1 cellular context compared by ENCODE assay signal in the genomic region with DNA sequence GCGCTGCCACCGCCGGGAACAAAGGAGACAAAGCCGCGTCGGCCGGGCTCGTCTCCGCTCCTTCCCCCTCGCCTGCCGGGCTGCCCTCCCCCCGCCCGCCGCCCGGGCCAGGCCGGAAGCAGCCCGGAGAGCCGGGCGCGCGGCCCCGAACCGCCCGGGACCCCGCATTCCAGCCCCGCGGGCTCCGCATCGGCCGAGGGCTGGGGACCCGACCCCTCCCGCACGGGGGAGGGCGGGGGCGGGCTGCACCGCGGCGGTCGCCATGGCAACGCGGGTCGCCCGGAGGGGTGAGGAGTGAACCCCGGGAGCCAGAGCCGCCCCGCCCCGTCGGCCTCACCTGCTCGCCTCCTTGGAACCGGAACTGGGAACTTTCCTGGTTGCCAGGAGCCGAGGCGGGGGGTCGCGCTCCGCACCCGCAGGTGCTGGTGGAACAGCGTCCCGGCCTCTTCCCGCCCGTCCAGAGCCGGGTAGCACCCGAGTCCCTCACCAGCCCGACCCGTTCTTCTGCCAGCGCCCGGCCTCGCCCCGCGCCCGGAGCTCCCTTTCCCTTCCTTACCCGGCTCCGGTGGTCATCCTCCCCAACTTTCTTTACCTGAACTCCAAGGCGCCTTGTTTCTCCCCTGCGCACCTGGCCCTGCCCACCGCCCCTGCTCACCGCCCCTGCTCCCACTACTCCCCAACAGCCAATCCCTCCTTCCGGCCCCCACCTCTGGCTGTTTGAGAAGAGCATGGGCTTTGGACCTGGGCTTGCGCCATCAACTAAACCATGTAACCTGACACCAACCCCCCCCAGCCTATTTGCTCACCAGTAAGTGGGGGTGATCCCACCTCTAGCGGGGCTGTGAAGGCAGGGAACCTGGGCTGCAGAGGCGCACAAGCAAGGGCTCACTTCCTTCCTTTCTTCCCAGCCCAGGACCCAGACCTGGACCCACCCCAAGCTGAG.
TF ChIP-seq lines count a peak whose summit lies in the region.

A gene with protein sequence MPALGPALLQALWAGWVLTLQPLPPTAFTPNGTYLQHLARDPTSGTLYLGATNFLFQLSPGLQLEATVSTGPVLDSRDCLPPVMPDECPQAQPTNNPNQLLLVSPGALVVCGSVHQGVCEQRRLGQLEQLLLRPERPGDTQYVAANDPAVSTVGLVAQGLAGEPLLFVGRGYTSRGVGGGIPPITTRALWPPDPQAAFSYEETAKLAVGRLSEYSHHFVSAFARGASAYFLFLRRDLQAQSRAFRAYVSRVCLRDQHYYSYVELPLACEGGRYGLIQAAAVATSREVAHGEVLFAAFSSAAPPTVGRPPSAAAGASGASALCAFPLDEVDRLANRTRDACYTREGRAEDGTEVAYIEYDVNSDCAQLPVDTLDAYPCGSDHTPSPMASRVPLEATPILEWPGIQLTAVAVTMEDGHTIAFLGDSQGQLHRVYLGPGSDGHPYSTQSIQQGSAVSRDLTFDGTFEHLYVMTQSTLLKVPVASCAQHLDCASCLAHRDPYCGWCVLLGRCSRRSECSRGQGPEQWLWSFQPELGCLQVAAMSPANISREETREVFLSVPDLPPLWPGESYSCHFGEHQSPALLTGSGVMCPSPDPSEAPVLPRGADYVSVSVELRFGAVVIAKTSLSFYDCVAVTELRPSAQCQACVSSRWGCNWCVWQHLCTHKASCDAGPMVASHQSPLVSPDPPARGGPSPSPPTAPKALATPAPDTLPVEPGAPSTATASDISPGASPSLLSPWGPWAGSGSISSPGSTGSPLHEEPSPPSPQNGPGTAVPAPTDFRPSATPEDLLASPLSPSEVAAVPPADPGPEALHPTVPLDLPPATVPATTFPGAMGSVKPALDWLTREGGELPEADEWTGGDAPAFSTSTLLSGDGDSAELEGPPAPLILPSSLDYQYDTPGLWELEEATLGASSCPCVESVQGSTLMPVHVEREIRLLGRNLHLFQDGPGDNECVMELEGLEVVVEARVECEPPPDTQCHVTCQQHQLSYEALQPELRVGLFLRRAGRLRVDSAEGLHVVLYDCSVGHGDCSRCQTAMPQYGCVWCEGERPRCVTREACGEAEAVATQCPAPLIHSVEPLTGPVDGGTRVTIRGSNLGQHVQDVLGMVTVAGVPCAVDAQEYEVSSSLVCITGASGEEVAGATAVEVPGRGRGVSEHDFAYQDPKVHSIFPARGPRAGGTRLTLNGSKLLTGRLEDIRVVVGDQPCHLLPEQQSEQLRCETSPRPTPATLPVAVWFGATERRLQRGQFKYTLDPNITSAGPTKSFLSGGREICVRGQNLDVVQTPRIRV (N-terminal part only) (minus strand): TSS at position 671 of the 943 bp plus-strand sequence. CDS start 5,475 bp downstream, outside the sequence.

TF ChIP-seq in HepG2, 621 proteins besides CTCF, POLR2A, EP300 and RAD21 (continued from another document and continues in another):
- TF ChIP-seq, protein P1, sequence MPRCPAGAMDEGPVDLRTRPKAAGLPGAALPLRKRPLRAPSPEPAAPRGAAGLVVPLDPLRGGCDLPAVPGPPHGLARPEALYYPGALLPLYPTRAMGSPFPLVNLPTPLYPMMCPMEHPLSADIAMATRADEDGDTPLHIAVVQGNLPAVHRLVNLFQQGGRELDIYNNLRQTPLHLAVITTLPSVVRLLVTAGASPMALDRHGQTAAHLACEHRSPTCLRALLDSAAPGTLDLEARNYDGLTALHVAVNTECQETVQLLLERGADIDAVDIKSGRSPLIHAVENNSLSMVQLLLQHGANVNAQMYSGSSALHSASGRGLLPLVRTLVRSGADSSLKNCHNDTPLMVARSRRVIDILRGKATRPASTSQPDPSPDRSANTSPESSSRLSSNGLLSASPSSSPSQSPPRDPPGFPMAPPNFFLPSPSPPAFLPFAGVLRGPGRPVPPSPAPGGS (CRISPR knock-in tag; IDR thresholded peaks at IDR 0.05) = peak; percentile 94
- peak; percentile 66; the same call in 1 of the 2 replicates for TF ChIP-seq TOPORS (CRISPR knock-in tag; IDR thresholded peaks at IDR 0.05)
- 0 out of 2 replicates have a peak, but pooled peaks have one; percentile 64 for TF ChIP-seq ZFP36L1 (CRISPR knock-in tag; IDR thresholded peaks at IDR 0.05)
- peak; percentile 86 for TF ChIP-seq ZNF790 (CRISPR knock-in tag; IDR thresholded peaks at IDR 0.05; ENCODE audit: borderline replicate concordance)
- TF ChIP-seq PCBP1 (IDR thresholded peaks at IDR 0.05; ENCODE audit: borderline replicate concordance, low read depth, low read length) = peak; percentile 86; the same call in 1 of the 2 replicates
- TF ChIP-seq ZNF350 (CRISPR knock-in tag; IDR thresholded peaks at IDR 0.05; ENCODE audit: borderline replicate concordance, low read depth) = peak; percentile 98
- TF ChIP-seq, protein P2, sequence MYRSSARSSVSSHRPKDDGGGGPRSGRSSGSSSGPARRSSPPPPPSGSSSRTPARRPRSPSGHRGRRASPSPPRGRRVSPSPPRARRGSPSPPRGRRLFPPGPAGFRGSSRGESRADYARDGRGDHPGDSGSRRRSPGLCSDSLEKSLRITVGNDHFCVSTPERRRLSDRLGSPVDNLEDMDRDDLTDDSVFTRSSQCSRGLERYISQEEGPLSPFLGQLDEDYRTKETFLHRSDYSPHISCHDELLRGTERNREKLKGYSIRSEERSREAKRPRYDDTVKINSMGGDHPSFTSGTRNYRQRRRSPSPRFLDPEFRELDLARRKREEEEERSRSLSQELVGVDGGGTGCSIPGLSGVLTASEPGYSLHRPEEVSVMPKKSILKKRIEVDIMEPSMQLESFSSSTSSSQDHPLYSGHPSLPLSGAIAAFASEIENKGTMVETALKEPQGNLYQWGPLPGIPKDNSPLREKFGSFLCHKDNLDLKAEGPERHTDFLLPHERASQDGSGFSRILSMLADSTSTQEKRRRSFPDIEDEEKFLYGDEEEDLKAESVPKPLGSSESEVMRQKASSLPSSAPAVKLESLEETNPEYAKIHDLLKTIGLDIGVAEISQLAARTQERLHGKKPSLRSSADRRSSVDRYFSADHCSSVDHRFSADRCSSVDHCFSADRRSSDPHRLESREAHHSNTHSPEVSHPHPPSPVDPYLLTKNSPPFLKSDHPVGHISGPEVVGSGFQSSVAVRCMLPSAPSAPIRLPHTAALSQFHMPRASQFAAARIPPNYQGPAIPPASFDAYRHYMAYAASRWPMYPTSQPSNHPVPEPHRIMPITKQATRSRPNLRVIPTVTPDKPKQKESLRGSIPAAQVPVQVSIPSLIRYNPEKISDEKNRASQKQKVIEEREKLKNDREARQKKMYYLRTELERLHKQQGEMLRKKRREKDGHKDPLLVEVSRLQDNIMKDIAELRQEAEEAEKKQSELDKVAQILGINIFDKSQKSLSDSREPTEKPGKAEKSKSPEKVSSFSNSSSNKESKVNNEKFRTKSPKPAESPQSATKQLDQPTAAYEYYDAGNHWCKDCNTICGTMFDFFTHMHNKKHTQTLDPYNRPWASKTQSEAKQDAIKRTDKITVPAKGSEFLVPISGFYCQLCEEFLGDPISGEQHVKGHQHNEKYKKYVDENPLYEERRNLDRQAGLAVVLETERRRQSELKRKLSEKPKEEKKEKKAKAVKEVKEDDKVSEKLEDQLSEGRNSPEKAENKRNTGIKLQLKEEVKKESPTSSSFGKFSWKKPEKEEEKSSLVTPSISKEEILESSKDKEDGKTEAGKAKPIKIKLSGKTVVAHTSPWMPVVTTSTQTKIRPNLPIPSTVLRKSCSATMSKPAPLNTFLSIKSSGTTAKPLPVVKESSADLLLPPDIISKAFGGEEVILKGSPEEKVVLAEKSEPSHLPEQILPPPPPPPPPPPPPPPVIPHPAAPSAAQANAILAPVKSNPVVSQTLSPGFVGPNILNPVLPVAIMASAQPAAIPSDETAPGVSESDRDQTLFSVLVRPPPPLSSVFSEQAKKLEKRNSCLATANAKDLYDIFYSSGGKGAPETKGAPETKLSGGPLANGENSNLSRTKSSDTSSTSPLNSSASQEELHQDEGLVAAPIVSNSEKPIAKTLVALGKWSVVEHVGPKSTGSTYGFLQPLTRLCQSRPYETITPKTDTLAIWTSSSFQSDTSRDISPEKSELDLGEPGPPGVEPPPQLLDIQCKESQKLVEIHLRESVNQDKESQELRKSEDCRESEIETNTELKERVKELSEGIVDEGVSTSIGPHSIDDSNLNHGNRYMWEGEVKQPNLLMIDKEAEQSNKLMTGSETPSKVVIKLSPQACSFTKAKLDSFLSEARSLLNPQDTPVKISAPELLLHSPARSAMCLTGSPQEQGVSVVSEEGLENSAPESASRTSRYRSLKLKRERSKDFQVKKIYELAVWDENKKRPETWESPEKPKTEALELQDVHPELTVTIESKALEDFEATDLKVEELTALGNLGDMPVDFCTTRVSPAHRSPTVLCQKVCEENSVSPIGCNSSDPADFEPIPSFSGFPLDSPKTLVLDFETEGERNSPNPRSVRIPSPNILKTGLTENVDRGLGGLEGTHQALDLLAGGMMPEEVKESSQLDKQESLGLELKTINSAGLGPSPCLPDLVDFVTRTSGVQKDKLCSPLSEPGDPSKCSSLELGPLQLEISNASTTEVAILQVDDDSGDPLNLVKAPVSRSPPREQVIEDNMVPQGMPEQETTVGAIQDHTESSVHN (CRISPR knock-in tag; IDR thresholded peaks at IDR 0.05) = peak; percentile 94; the same call in 1 of the 2 replicates
- peak; percentile 62; the same call in 1 of the 2 replicates for TF ChIP-seq ZNF782 (CRISPR knock-in tag; IDR thresholded peaks at IDR 0.05; ENCODE audit: borderline replicate concordance)
- TF ChIP-seq ZNF709 (CRISPR knock-in tag; IDR thresholded peaks at IDR 0.05) = peak; percentile 87
- TF ChIP-seq, protein P3, sequence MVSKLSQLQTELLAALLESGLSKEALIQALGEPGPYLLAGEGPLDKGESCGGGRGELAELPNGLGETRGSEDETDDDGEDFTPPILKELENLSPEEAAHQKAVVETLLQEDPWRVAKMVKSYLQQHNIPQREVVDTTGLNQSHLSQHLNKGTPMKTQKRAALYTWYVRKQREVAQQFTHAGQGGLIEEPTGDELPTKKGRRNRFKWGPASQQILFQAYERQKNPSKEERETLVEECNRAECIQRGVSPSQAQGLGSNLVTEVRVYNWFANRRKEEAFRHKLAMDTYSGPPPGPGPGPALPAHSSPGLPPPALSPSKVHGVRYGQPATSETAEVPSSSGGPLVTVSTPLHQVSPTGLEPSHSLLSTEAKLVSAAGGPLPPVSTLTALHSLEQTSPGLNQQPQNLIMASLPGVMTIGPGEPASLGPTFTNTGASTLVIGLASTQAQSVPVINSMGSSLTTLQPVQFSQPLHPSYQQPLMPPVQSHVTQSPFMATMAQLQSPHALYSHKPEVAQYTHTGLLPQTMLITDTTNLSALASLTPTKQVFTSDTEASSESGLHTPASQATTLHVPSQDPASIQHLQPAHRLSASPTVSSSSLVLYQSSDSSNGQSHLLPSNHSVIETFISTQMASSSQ (IDR thresholded peaks at IDR 0.05; ENCODE audit: low read depth) = peak; percentile 89
- TF ChIP-seq, protein P3 (CRISPR knock-in tag; IDR thresholded peaks at IDR 0.05; ENCODE audit: borderline replicate concordance) = peak; percentile 95
- peak; percentile 99 for TF ChIP-seq ETV5 (CRISPR knock-in tag; IDR thresholded peaks at IDR 0.05; ENCODE audit: borderline replicate concordance)
- TF ChIP-seq YEATS4 (CRISPR knock-in tag; IDR thresholded peaks at IDR 0.05; ENCODE audit: borderline replicate concordance) = peak; percentile 62; the same call in 1 of the 2 replicates
- no peak for TF ChIP-seq PPARG (CRISPR knock-in tag; conservative IDR thresholded peaks at IDR 0.05)
- peak; percentile 70; the same call in 1 of the 2 replicates for TF ChIP-seq MAF1 (CRISPR knock-in tag; IDR thresholded peaks at IDR 0.05; ENCODE audit: borderline replicate concordance)
- TF ChIP-seq, protein P4, sequence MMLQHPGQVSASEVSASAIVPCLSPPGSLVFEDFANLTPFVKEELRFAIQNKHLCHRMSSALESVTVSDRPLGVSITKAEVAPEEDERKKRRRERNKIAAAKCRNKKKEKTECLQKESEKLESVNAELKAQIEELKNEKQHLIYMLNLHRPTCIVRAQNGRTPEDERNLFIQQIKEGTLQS (CRISPR knock-in tag; IDR thresholded peaks at IDR 0.05) = peak; percentile 65; the same call in 1 of the 2 replicates
- TF ChIP-seq REXO4 (CRISPR knock-in tag; IDR thresholded peaks at IDR 0.05; ENCODE audit: borderline replicate concordance) = no peak
- peak; percentile 87 for TF ChIP-seq POLR2AphosphoS5 (IDR thresholded peaks at IDR 0.05; ENCODE audit: low read depth, low read length)
- no peak; the same call in 1 of the 2 replicates for TF ChIP-seq ZZZ3 (CRISPR knock-in tag; IDR thresholded peaks at IDR 0.05; ENCODE audit: borderline replicate concordance)
- no peak for TF ChIP-seq ZBTB38 (CRISPR knock-in tag; IDR thresholded peaks at IDR 0.05)
- TF ChIP-seq ZNF556 (CRISPR knock-in tag; IDR thresholded peaks at IDR 0.05; ENCODE audit: borderline replicate concordance) = peak; percentile 98; the same call in 1 of the 2 replicates
- TF ChIP-seq, protein P5, sequence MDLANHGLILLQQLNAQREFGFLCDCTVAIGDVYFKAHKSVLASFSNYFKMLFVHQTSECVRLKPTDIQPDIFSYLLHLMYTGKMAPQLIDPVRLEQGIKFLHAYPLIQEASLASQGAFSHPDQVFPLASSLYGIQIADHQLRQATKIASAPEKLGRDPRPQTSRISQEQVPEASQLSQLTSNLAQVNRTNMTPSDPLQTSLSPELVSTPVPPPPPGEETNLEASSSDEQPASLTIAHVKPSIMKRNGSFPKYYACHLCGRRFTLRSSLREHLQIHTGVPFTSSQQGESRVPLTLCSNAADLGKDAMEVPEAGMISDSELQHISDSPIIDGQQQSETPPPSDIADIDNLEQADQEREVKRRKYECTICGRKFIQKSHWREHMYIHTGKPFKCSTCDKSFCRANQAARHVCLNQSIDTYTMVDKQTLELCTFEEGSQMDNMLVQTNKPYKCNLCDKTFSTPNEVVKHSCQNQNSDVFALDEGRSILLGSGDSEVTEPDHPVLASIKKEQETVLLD (CRISPR knock-in tag; IDR thresholded peaks at IDR 0.05; ENCODE audit: low read depth) = 0 out of 2 replicates have a peak, but pooled peaks have one; percentile 12
- peak; percentile 60; the same call in 1 of the 2 replicates for TF ChIP-seq ZNF501 (CRISPR knock-in tag; IDR thresholded peaks at IDR 0.05)
- TF ChIP-seq ZNF775 (CRISPR knock-in tag; IDR thresholded peaks at IDR 0.05; ENCODE audit: borderline replicate concordance) = no peak
- TF ChIP-seq MBNL3 (CRISPR knock-in tag; conservative IDR thresholded peaks at IDR 0.05) = no peak
- TF ChIP-seq, protein P6, sequence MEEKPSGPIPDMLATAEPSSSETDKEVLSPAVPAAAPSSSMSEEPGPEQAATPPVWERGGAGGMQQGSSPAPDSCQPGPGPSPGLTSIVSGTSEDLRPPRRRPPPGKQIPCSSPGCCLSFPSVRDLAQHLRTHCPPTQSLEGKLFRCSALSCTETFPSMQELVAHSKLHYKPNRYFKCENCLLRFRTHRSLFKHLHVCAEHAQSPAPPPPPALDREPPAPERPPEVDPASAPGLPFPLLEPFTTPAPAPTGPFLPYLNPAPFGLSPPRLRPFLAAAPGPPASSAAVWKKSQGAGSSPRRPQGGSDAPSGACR (CRISPR knock-in tag; IDR thresholded peaks at IDR 0.05) = peak; percentile 96
